Comparison of ENCODE assay signal across 15 cellular contexts in the genomic region with DNA sequence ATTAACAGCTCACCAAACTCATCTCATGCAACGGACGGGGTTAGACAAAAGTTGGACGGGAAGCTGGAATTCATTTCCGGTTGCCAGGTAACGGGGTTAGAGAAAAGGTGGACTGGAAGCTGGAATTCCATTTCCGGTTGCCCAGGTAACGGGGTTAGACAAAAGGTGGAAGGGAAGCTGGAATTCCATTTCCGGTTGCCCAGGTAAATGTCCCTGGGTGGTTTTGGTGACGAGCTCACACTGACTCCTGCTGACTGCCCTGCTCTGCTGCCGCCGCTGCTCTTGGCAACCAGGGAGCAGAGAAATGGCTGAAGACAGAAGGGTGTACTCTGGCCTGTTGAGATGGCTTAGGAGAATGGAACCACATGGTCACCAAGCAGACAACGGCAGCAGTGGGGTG.
"Had no signal": no experiment of that assay in that cellular context is flagged by ENCODE, and none has a peak within 500 bp of the region (broad histone marks: within the 10 kb centered on the region; RNA-seq: fewer than 3 reads in every experiment).

No MANE protein-coding gene starts in this region.

- DNase-seq: activated CD4-positive, alpha-beta T cell treated with anti-CD3 and anti-CD28 coated beads, Interleukin-2, amount 50 U/mL, for 4 hours; activated CD4-positive, CD25-positive, alpha-beta regulatory T cell; activated T-cell treated with anti-CD3 and anti-CD28 coated beads, Interleukin-2, amount 50 U/mL, for 1 hour; body of pancreas; kidney; midbrain; right cardiac atrium; small intestine; stimulated activated naive B cell treated with anti-CD40 and anti-IgM and Interleukin-4, amounts not matched to agents 10 μg/mL and 1 μg/mL and 100 μg/mL, for 72 hours; upper lobe of left lung had no signal

- H3K9me3 Mint-ChIP-seq: activated naive CD4-positive, alpha-beta T cell treated with anti-CD3 and anti-CD28 coated beads, Interleukin-2, amount 50 U/mL, for 24 hours; central memory CD8-positive, alpha-beta T cell; stimulated activated naive B cell treated with anti-CD40 and anti-IgM and Interleukin-4, amounts not matched to agents 10 μg/mL and 1 μg/mL and 100 μg/mL, for 72 hours; T-helper 1 cell treated with Interleukin-12 subunit alpha and Interleukin-12 subunit beta and Interleukin-4 antibody, amounts not matched to agents 30 μg/mL and 1 μg/mL, for 36 hours had no signal

- H3K9me3 ChIP-seq: body of pancreas, upper lobe of left lung had no signal

- H3K27ac Mint-ChIP-seq: activated naive CD4-positive, alpha-beta T cell treated with anti-CD3 and anti-CD28 coated beads, Interleukin-2, amount 50 U/mL, for 24 hours; stimulated activated naive B cell treated with anti-CD40 and anti-IgM and Interleukin-4, amounts not matched to agents 10 μg/mL and 1 μg/mL and 100 μg/mL, for 72 hours; T-helper 1 cell treated with Interleukin-12 subunit alpha and Interleukin-12 subunit beta and Interleukin-4 antibody, amounts not matched to agents 30 μg/mL and 1 μg/mL, for 36 hours had no signal

- H3K4me1 Mint-ChIP-seq: activated naive CD4-positive, alpha-beta T cell treated with anti-CD3 and anti-CD28 coated beads, Interleukin-2, amount 50 U/mL, for 24 hours; central memory CD8-positive, alpha-beta T cell had no signal

- ATAC-seq: body of pancreas; esophagus mucosa; right cardiac atrium; SK-N-SH treated with all-trans-retinoic acid at 6 μM for 48 hours; stimulated activated naive B cell treated with anti-CD40 and anti-IgM and Interleukin-4, amounts not matched to agents 10 μg/mL and 1 μg/mL and 100 μg/mL, for 72 hours had no signal

- H3K4me1 ChIP-seq: body of pancreas had no signal

- H3K4me3 Mint-ChIP-seq: activated naive CD4-positive, alpha-beta T cell treated with anti-CD3 and anti-CD28 coated beads, Interleukin-2, amount 50 U/mL, for 24 hours; central memory CD8-positive, alpha-beta T cell; stimulated activated naive B cell treated with anti-CD40 and anti-IgM and Interleukin-4, amounts not matched to agents 10 μg/mL and 1 μg/mL and 100 μg/mL, for 72 hours; T-helper 1 cell treated with Interleukin-12 subunit alpha and Interleukin-12 subunit beta and Interleukin-4 antibody, amounts not matched to agents 30 μg/mL and 1 μg/mL, for 36 hours had no signal

- H3K4me3 ChIP-seq: body of pancreas, upper lobe of left lung had no signal

- H3K27me3 Mint-ChIP-seq: activated naive CD4-positive, alpha-beta T cell treated with anti-CD3 and anti-CD28 coated beads, Interleukin-2, amount 50 U/mL, for 24 hours; central memory CD8-positive, alpha-beta T cell; stimulated activated naive B cell treated with anti-CD40 and anti-IgM and Interleukin-4, amounts not matched to agents 10 μg/mL and 1 μg/mL and 100 μg/mL, for 72 hours had no signal

- H3K27ac ChIP-seq: body of pancreas had no signal

- H3K27me3 ChIP-seq: body of pancreas, upper lobe of left lung had no signal
